16 cellular contexts compared by ENCODE assay signal in the genomic region with DNA sequence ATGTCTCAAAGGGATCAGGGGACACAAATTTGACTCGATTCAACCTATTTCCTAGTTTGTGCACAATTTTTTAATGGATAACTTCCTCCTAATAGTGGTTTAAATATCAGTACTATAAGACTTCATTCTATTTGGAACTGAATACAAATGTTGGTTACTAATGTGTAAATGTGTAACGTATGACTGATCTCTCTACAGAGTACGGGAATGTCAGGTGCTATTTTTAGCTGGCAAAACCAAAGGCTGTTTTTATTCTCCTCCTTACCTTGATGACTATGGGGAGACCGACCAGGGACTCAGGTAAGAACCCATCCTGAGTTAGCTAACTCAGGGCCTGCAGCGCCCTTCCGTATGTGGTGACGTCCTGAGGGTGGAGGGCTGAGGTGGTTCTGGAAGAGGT. TPM values are rescaled to one million over a fixed set of nuclear protein-coding genes. Genes with fewer than 3 reads are reported as not detected.
"Had no signal": no experiment of that assay in that cellular context is flagged by ENCODE, and none has a peak within 500 bp of the region (broad histone marks: within the 10 kb centered on the region; RNA-seq: fewer than 3 reads in every experiment).

No MANE protein-coding gene starts in this region.

- DNase-seq: activated naive CD4-positive, alpha-beta T cell; amniotic stem cell; brain microvascular endothelial cell; cerebellar nuclear complex; dermis blood vessel endothelial cell; left lung; mesenchymal stem cell; ovary; SHP77 treated with DMSO at 0.1 percent for 48 hours; stimulated activated naive CD4-positive, alpha-beta T cell; substantia nigra had no signal

- H3K27ac Mint-ChIP-seq: type B pancreatic cell had no signal

- H3K4me1 Mint-ChIP-seq: neural crest cell had no signal

- H3K27me3 Mint-ChIP-seq: type B pancreatic cell had no signal

- H3K4me3 Mint-ChIP-seq: neural crest cell, type B pancreatic cell had no signal

- ATAC-seq: activated CD4-positive, CD25-positive, alpha-beta regulatory T cell treated with anti-CD3 and anti-CD28 coated beads, Interleukin-2, amount 50 U/mL, for 24 hours; left lung had no signal

- H3K9me3 Mint-ChIP-seq: neural crest cell, type B pancreatic cell had no signal

RNA-seq across cellular contexts. Expression of gene PRPH2, which starts 33.0 kb away (rescaled TPM):
- total RNA-seq: neural crest cell; smooth muscle cell; T-helper 2 cell treated with Interferon-gamma antibody and Interleukin-4, amounts not matched to agents 100 ng/mL and 5 ng/mL, for 36 hours had no signal
